Comparison of ENCODE assay signal across 3 cellular contexts in the genomic region with DNA sequence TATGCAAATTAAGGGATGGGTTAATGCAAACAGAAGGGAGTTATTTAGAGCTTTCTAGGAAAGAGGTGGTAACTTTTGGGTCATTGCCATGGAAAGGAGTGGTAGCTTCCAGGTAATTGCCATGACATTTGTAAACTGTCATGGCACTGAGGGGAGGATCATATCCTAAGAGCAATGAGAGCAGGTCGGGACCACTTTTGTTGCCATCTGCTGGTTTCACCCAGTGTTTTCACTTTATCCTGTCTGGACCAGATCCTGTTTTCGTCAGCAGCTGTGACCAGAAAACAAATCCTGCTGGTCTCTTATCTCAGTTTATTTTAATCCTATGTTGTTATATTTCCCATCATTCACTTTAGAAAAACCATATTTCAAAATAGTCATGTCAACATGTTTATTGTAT.
TF ChIP-seq lines count a peak whose summit lies in the region.

No MANE protein-coding gene starts in this region.

TF ChIP-seq in A549, 52 proteins besides CTCF, POLR2A, EP300 and RAD21:
- no peak for TF ChIP-seq MAFK (IDR thresholded peaks at IDR 0.05; ENCODE audit: partially characterized antibody)
- no peak for TF ChIP-seq PHF8 (IDR thresholded peaks at IDR 0.05; ENCODE audit: borderline replicate concordance, low read depth)
- no peak for TF ChIP-seq POLR2AphosphoS2 (conservative IDR thresholded peaks at IDR 0.05; ENCODE audit: low read length)
- TF ChIP-seq, protein P1, sequence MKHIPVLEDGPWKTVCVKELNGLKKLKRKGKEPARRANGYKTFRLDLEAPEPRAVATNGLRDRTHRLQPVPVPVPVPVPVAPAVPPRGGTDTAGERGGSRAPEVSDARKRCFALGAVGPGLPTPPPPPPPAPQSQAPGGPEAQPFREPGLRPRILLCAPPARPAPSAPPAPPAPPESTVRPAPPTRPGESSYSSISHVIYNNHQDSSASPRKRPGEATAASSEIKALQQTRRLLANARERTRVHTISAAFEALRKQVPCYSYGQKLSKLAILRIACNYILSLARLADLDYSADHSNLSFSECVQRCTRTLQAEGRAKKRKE (CRISPR knock-in tag; IDR thresholded peaks at IDR 0.05; ENCODE audit: low read depth) = no peak
- no peak for TF ChIP-seq ZNF302 (CRISPR knock-in tag; IDR thresholded peaks at IDR 0.05)
- no peak for TF ChIP-seq RNF2 (IDR thresholded peaks at IDR 0.05; ENCODE audit: borderline replicate concordance, low read depth)
- TF ChIP-seq, protein P2, sequence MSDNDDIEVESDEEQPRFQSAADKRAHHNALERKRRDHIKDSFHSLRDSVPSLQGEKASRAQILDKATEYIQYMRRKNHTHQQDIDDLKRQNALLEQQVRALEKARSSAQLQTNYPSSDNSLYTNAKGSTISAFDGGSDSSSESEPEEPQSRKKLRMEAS (IDR thresholded peaks at IDR 0.05) = no peak

TF ChIP-seq in GM23338, 12 proteins besides CTCF, POLR2A, EP300 and RAD21 (continues in another document):
- TF ChIP-seq STAT1 (IDR thresholded peaks at IDR 0.05; ENCODE audit: unreplicated experiment) (no peak), ZNF114 (CRISPR knock-in tag; IDR thresholded peaks at IDR 0.05) (no peak), EZH2phosphoT487 (IDR thresholded peaks at IDR 0.05; ENCODE audit: unreplicated experiment) (no peak), POLR2AphosphoS5 (IDR thresholded peaks at IDR 0.05; ENCODE audit: low read depth) (no peak), NANOG (IDR thresholded peaks at IDR 0.05; ENCODE audit: borderline replicate concordance) (no peak), ZNF331 (CRISPR knock-in tag; IDR thresholded peaks at IDR 0.05; ENCODE audit: low read depth) (no peak), EZH2 (IDR thresholded peaks at IDR 0.05; ENCODE audit: low read depth, unreplicated experiment) (no peak), JUNB (IDR thresholded peaks at IDR 0.05; ENCODE audit: unreplicated experiment) (no peak)
- TF ChIP-seq, protein P3, sequence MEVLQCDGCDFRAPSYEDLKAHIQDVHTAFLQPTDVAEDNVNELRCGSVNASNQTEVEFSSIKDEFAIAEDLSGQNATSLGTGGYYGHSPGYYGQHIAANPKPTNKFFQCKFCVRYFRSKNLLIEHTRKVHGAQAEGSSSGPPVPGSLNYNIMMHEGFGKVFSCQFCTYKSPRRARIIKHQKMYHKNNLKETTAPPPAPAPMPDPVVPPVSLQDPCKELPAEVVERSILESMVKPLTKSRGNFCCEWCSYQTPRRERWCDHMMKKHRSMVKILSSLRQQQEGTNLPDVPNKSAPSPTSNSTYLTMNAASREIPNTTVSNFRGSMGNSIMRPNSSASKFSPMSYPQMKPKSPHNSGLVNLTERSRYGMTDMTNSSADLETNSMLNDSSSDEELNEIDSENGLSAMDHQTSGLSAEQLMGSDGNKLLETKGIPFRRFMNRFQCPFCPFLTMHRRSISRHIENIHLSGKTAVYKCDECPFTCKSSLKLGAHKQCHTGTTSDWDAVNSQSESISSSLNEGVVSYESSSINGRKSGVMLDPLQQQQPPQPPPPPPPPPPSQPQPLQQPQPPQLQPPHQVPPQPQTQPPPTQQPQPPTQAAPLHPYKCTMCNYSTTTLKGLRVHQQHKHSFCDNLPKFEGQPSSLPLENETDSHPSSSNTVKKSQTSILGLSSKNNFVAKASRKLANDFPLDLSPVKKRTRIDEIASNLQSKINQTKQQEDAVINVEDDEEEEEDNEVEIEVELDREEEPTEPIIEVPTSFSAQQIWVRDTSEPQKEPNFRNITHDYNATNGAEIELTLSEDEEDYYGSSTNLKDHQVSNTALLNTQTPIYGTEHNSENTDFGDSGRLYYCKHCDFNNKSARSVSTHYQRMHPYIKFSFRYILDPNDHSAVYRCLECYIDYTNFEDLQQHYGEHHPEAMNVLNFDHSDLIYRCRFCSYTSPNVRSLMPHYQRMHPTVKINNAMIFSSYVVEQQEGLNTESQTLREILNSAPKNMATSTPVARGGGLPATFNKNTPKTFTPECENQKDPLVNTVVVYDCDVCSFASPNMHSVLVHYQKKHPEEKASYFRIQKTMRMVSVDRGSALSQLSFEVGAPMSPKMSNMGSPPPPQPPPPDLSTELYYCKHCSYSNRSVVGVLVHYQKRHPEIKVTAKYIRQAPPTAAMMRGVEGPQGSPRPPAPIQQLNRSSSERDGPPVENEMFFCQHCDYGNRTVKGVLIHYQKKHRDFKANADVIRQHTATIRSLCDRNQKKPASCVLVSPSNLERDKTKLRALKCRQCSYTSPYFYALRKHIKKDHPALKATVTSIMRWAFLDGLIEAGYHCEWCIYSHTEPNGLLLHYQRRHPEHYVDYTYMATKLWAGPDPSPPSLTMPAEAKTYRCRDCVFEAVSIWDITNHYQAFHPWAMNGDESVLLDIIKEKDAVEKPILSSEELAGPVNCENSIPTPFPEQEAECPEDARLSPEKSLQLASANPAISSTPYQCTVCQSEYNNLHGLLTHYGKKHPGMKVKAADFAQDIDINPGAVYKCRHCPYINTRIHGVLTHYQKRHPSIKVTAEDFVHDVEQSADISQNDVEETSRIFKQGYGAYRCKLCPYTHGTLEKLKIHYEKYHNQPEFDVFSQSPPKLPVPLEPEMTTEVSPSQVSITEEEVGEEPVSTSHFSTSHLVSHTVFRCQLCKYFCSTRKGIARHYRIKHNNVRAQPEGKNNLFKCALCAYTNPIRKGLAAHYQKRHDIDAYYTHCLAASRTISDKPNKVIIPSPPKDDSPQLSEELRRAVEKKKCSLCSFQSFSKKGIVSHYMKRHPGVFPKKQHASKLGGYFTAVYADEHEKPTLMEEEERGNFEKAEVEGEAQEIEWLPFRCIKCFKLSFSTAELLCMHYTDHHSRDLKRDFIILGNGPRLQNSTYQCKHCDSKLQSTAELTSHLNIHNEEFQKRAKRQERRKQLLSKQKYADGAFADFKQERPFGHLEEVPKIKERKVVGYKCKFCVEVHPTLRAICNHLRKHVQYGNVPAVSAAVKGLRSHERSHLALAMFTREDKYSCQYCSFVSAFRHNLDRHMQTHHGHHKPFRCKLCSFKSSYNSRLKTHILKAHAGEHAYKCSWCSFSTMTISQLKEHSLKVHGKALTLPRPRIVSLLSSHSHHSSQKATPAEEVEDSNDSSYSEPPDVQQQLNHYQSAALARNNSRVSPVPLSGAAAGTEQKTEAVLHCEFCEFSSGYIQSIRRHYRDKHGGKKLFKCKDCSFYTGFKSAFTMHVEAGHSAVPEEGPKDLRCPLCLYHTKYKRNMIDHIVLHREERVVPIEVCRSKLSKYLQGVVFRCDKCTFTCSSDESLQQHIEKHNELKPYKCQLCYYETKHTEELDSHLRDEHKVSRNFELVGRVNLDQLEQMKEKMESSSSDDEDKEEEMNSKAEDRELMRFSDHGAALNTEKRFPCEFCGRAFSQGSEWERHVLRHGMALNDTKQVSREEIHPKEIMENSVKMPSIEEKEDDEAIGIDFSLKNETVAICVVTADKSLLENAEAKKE (CRISPR knock-in tag; IDR thresholded peaks at IDR 0.05) = no peak
- TF ChIP-seq, protein P4, sequence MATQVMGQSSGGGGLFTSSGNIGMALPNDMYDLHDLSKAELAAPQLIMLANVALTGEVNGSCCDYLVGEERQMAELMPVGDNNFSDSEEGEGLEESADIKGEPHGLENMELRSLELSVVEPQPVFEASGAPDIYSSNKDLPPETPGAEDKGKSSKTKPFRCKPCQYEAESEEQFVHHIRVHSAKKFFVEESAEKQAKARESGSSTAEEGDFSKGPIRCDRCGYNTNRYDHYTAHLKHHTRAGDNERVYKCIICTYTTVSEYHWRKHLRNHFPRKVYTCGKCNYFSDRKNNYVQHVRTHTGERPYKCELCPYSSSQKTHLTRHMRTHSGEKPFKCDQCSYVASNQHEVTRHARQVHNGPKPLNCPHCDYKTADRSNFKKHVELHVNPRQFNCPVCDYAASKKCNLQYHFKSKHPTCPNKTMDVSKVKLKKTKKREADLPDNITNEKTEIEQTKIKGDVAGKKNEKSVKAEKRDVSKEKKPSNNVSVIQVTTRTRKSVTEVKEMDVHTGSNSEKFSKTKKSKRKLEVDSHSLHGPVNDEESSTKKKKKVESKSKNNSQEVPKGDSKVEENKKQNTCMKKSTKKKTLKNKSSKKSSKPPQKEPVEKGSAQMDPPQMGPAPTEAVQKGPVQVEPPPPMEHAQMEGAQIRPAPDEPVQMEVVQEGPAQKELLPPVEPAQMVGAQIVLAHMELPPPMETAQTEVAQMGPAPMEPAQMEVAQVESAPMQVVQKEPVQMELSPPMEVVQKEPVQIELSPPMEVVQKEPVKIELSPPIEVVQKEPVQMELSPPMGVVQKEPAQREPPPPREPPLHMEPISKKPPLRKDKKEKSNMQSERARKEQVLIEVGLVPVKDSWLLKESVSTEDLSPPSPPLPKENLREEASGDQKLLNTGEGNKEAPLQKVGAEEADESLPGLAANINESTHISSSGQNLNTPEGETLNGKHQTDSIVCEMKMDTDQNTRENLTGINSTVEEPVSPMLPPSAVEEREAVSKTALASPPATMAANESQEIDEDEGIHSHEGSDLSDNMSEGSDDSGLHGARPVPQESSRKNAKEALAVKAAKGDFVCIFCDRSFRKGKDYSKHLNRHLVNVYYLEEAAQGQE (IDR thresholded peaks at IDR 0.05; ENCODE audit: unreplicated experiment) = no peak

TF ChIP-seq in K562, 482 proteins besides CTCF, POLR2A, EP300 and RAD21:
- TF ChIP-seq ARID2 (IDR thresholded peaks at IDR 0.05) = no peak
- no peak for TF ChIP-seq C11orf30 (IDR thresholded peaks at IDR 0.05; ENCODE audit: low read depth)
- no peak for TF ChIP-seq ZNF239 (CRISPR knock-in tag; IDR thresholded peaks at IDR 0.05)
- TF ChIP-seq ZNF561 (CRISPR knock-in tag; conservative IDR thresholded peaks at IDR 0.05) = no peak
TF ChIP-seq in K562: peak in this region for 0.
